Comparison of ENCODE assay signal across 9 cellular contexts in genomic region chr18:58998421-58999203, GRCh38.
DNase-seq lines count a peak whose midpoint lies in the region; ATAC-seq and TF ChIP-seq lines count a peak whose summit lies in the region.
"Had no signal": no experiment of that assay in that cellular context is flagged by ENCODE, and none has a peak within 500 bp of the region (broad histone marks: within the 10 kb centered on the region; RNA-seq: fewer than 3 reads in every experiment).

No MANE protein-coding gene starts in this region.

- peak; percentile 68 for ATAC-seq in HG03103 (IDR thresholded peaks at IDR 0.05; ENCODE audit: low read depth, unreplicated experiment)

- TF ChIP-seq CTCF in AG10803 (conservative IDR thresholded peaks at IDR 0.05; ENCODE audit: low read length) = no peak; the same call in 1 of the 2 replicates
- no peak for TF ChIP-seq CTCF in brain (conservative IDR thresholded peaks at IDR 0.05)
- no peak for TF ChIP-seq CTCF in lower leg skin (IDR thresholded peaks at IDR 0.05)

- intact Hi-C loops in lower leg skin (cut with DNase I; ENCODE audit: low total_unique reads) = no loop called here

- peaks cover 9% of the 10 kb centered on the region for H3K27me3 Mint-ChIP-seq in brain

- peak overlapping the region in 2 of 5 experiments; percentile 51 to 69 for H3K4me3 Mint-ChIP-seq in brain

- TF ChIP-seq POLR2A in lower leg skin (IDR thresholded peaks at IDR 0.05) = no peak

- no peak overlapping the region; the same call in 1 of the 2 replicates for H3K4me3 ChIP-seq in AG10803 (ENCODE audit: low read length)
- H3K4me3 ChIP-seq in lower leg skin (ENCODE audit: low read depth, poor library complexity, severe bottlenecking) = no peak overlapping the region

- peaks cover 38% of the 10 kb centered on the region for H3K4me1 Mint-ChIP-seq in brain

- peak overlapping the region; percentile 20 to 96 (median 85) for H3K27ac Mint-ChIP-seq in brain

- DNase-seq in AG10803 (ENCODE audit: low read depth) (peak; percentile 86), medulla oblongata (ENCODE audit: extremely low spot score) (peak; percentile 66), lower leg skin (ENCODE audit: low spot score in 2 of 2) (no peak), NCI-H2029 (lab: John Stamatoyannopoulos, UW) (no peak), NCI-H2081 (lab: John Stamatoyannopoulos, UW) (no peak)
- DNase-seq in NK-92 treated with Interleukin-12 subunit alpha and Interleukin-12 subunit beta, amount 100 ng/mL, for 24 hours (lab: John Stamatoyannopoulos, UW) = no peak
- DNase-seq: NCI-H1105 treated with DMSO at 0.1 percent for 48 hours had no signal

- no peaks in the 10 kb centered on the region for H3K36me3 Mint-ChIP-seq in brain

- no peaks in the 10 kb centered on the region for H3K9me3 Mint-ChIP-seq in brain

- WGBS in lower leg skin, 2 donors = 46 to 58% methylated on average over 13 of the region's 13 CpGs

Comparison
In these comparisons a context has a peak if more than half of its experiments do, and no peak if none do; other contexts are left out.
1. DNase-seq: peak in AG10803 (single experiment) and medulla oblongata (single experiment); none in lower leg skin (0 of 2), NK-92 treated with Interleukin-12 subunit alpha and Interleukin-12 subunit beta, amount 100 ng/mL, for 24 hours (single experiment), NCI-H2029 (single experiment) and NCI-H2081 (0 of 2).